Comparison of ENCODE assay signal across 8 cellular contexts in genomic region chr17:79840204-79840988, GRCh38. TPM values are rescaled to one million over a fixed set of nuclear protein-coding genes. Genes with fewer than 3 reads are reported as not detected.
A peak's percentile ranks its signal among the peaks of the same experiment; 100 is the strongest.
DNase-seq lines count a peak whose midpoint lies in the region; ATAC-seq and TF ChIP-seq lines count a peak whose summit lies in the region.

No MANE protein-coding gene starts in this region.

- H3K4me2 ChIP-seq in OCI-LY7 (ENCODE audit: low read length) = peak overlapping the region; percentile 61

- ATAC-seq in lung (ENCODE audit: insufficient read depth, low FRiP score) (no peak), GM21367 (IDR thresholded peaks at IDR 0.05; ENCODE audit: unreplicated experiment) (no peak)

- peaks cover 13% of the 10 kb centered on the region for H4K20me1 ChIP-seq in OCI-LY7 (ENCODE audit: insufficient read depth, low read length)

- no peak; the same call in 1 of the 2 replicates for TF ChIP-seq CTCF in OCI-LY7 (conservative IDR thresholded peaks at IDR 0.05; ENCODE audit: low read length)
- no peak for TF ChIP-seq CTCF in lung (IDR thresholded peaks at IDR 0.05; ENCODE audit: control extremely low read depth, extremely low read depth)
- TF ChIP-seq CTCF in type B pancreatic cell (conservative IDR thresholded peaks at IDR 0.05) = peak; percentile 48

- H3K4me1 Mint-ChIP-seq in type B pancreatic cell (ENCODE audit: unreplicated experiment) = peaks cover 24% of the 10 kb centered on the region

- CTCF ChIA-PET in OCI-LY7 (lab: Charles Lee; ENCODE audit: unreplicated experiment) = no interaction called here

- no peaks in the 10 kb centered on the region for H3K9me3 Mint-ChIP-seq in type B pancreatic cell

- 4 to 5% methylated on average over 68 to 78 of the region's 78 CpGs for WGBS in lung, 2 donors

- H3K9me3 ChIP-seq in OCI-LY7 (ENCODE audit: low read length) = no peaks in the 10 kb centered on the region
- peaks cover 0 to 4% of the 10 kb centered on the region in 2 donors for H3K9me3 ChIP-seq in lung (ENCODE audit: control insufficient read depth in 2 of 2, insufficient read depth in 1 of 2, low read length in 1 of 2)

- DNase-seq in GF-D8 (lab: John Stamatoyannopoulos, UW) (peak; percentile 55), OCI-LY7 (ENCODE audit: low spot score) (no peak), lung (ENCODE audit: low spot score) (peak; percentile 63), type B pancreatic cell (ENCODE audit: extremely low spot score, unreplicated experiment) (no peak), DMS114 treated with DMSO at 0.1 percent for 48 hours (lab: John Stamatoyannopoulos, UW; ENCODE audit: unreplicated experiment) (no peak), AG08395 (ENCODE audit: low spot score) (no peak)
- DNase-seq in central memory CD4-positive, alpha-beta T cell = peak; percentile 21

- no TSS peak for BruUV-seq in OCI-LY7 (replicated peaks; lab: Mats Ljungman, UMichigan)

- H3K4me3 Mint-ChIP-seq in type B pancreatic cell = peak overlapping the region; percentile 74

- peaks cover 21% of the 10 kb centered on the region for H3K4me1 ChIP-seq in OCI-LY7 (ENCODE audit: insufficient read depth, low read length, poor library complexity, severe bottlenecking)
- peaks cover 4 to 45% of the 10 kb centered on the region in 2 donors for H3K4me1 ChIP-seq in lung (ENCODE audit: control insufficient read depth in 2 of 2, insufficient read depth in 2 of 2, low read length in 2 of 2)

- peak overlapping the region; percentile 84 for H3K4me3 ChIP-seq in OCI-LY7 (ENCODE audit: low read depth, low read length, poor library complexity, severe bottlenecking)
- no peak overlapping the region for H3K4me3 ChIP-seq in lung

- H3K36me3 Mint-ChIP-seq in type B pancreatic cell = no peaks in the 10 kb centered on the region

- H3K27ac ChIP-seq in OCI-LY7 (ENCODE audit: low read depth, low read length, poor library complexity, severe bottlenecking) = no peak overlapping the region
- no peak overlapping the region for H3K27ac ChIP-seq in lung (ENCODE audit: low read depth in 1 of 2, low read length in 1 of 2)

- no peak overlapping the region for H2AFZ ChIP-seq in OCI-LY7 (ENCODE audit: low read length)

- intact Hi-C loops in OCI-LY7 (cut with micrococcal nuclease; ENCODE audit: unreplicated experiment) = no loop called here

- H3K27me3 Mint-ChIP-seq in type B pancreatic cell = peaks cover 45% of the 10 kb centered on the region

- H3K27me3 ChIP-seq in lung (ENCODE audit: control insufficient read depth, insufficient read depth) = no peaks in the 10 kb centered on the region

- H3K79me2 ChIP-seq in OCI-LY7 (ENCODE audit: insufficient read depth, low read depth, low read length) = peaks cover 27% of the 10 kb centered on the region

- H3K27ac Mint-ChIP-seq in type B pancreatic cell = peak overlapping the region; percentile 46

- POLR2A ChIA-PET in OCI-LY7 (lab: Charles Lee) = interaction anchor here (1.0 kb wide), 1 partner anchor 11 kb away, joined by 5 read pairs; no protein-coding TSS in a partner anchor

- H3K36me3 ChIP-seq in OCI-LY7 (ENCODE audit: insufficient read depth, low read length) (peaks cover 27% of the 10 kb centered on the region), lung (ENCODE audit: control insufficient read depth in 2 of 2, insufficient read depth in 2 of 2, low read length in 2 of 2) (peaks cover 0 to 4% of the 10 kb centered on the region in 2 donors)

- no peaks in the 10 kb centered on the region for H3K9me2 ChIP-seq in OCI-LY7 (ENCODE audit: insufficient read depth, low read length)

RNA-seq across cellular contexts. Expression of gene CBX4, which starts 1.2 kb away (rescaled TPM):
- total RNA-seq in OCI-LY7 (2014; rRNA removed; shearing (Covaris generic)) = 98.9 and 109 TPM in 2 replicates
- total RNA-seq in OCI-LY7 (2022) (110 and 121 TPM in 2 replicates), lung (10 to 100 TPM; 18.2 to 32.0 TPM), type B pancreatic cell (ENCODE audit: low replicate concordance) (39.6 and 76.2 TPM in 2 replicates)
- 10 to 100 TPM; 12.8 to 16.7 TPM for polyA plus RNA-seq in lung

RNA-seq across cellular contexts. Expression of gene CBX8, which starts 43.5 kb away (rescaled TPM):
- total RNA-seq in OCI-LY7 (2014; rRNA removed; shearing (Covaris generic)) = 7.5 and 11.7 TPM in 2 replicates
- total RNA-seq in OCI-LY7 (2022) = 13.9 and 16.3 TPM in 2 replicates
- total RNA-seq in lung = 1 to 10 TPM; 4.8 to 9.3 TPM
- polyA plus RNA-seq in lung = 1 to 10 TPM; 5.5 TPM
- 13.3 and 16.0 TPM in 2 replicates for total RNA-seq in type B pancreatic cell (ENCODE audit: low replicate concordance)

Comparison
In these comparisons a context has a peak if more than half of its experiments do, and no peak if none do; other contexts are left out.
1. DNase-seq: peak in GF-D8 (single experiment), central memory CD4-positive, alpha-beta T cell (single experiment) and lung (single experiment); none in OCI-LY7 (single experiment), type B pancreatic cell (single experiment), DMS114 treated with DMSO at 0.1 percent for 48 hours (single experiment) and AG08395 (single experiment).